Comparison of ENCODE assay signal across 18 cellular contexts in genomic region chr5:122779451-122779850, GRCh38. TPM values are rescaled to one million over a fixed set of nuclear protein-coding genes. Genes with fewer than 3 reads are reported as not detected.
A peak's percentile ranks its signal among the peaks of the same experiment; 100 is the strongest.
DNase-seq lines count a peak whose midpoint lies in the region; ATAC-seq and TF ChIP-seq lines count a peak whose summit lies in the region.
"Had no signal": no experiment of that assay in that cellular context is flagged by ENCODE, and none has a peak within 500 bp of the region (broad histone marks: within the 10 kb centered on the region; RNA-seq: fewer than 3 reads in every experiment).

No MANE protein-coding gene starts in this region.

- H3K9me3 Mint-ChIP-seq in Calu3 (ENCODE audit: low read depth, unreplicated experiment), result peaks cover 3% of the 10 kb centered on the region
- H3K9me3 Mint-ChIP-seq in IgD-negative memory B cell, result no peaks in the 10 kb centered on the region
- no peaks in the 10 kb centered on the region for H3K9me3 Mint-ChIP-seq in central memory CD8-positive, alpha-beta T cell
- H3K9me3 Mint-ChIP-seq in nephron, result peaks cover 13% of the 10 kb centered on the region

- DNase-seq in Calu3, result no peak
- DNase-seq in central memory CD8-positive, alpha-beta T cell (ENCODE audit: low spot score in 2 of 2), result no peak
- no peak for DNase-seq in retina
- no peak for DNase-seq in transverse colon
- no peak for DNase-seq in HuH-7.5 (ENCODE audit: low spot score)
- DNase-seq in RKO (ENCODE audit: low spot score), result no peak
- DNase-seq: ACHN, AML-193, Kasumi-1, NCI-H1105 treated with DMSO at 0.1 percent for 48 hours, NCI-H1694 treated with DMSO at 0.1 percent for 48 hours, NCI-H2107, NCI-H2227 treated with DMSO at 0.1 percent for 48 hours, NCI-H524 treated with DMSO at 0.1 percent for 48 hours had no signal

- H3K36me3 Mint-ChIP-seq in Calu3 (ENCODE audit: insufficient read depth, unreplicated experiment) (peaks cover 19% of the 10 kb centered on the region), IgD-negative memory B cell (peaks cover 16% of the 10 kb centered on the region), nephron (ENCODE audit: low read depth) (peaks cover 49% of the 10 kb centered on the region)
- peaks cover 23% of the 10 kb centered on the region for H3K36me3 Mint-ChIP-seq in central memory CD8-positive, alpha-beta T cell (ENCODE audit: insufficient read depth)

- no peak overlapping the region for H3K4me3 ChIP-seq in transverse colon

- no peaks in the 10 kb centered on the region for H3K36me3 ChIP-seq in transverse colon

- H3K4me1 Mint-ChIP-seq in Calu3 (ENCODE audit: low read depth, unreplicated experiment), result peaks cover 29% of the 10 kb centered on the region
- peaks cover 39 to 57% (median 46%) of the 10 kb centered on the region in 3 donors for H3K4me1 Mint-ChIP-seq in IgD-negative memory B cell
- peaks cover 48% of the 10 kb centered on the region for H3K4me1 Mint-ChIP-seq in central memory CD8-positive, alpha-beta T cell
- H3K4me1 Mint-ChIP-seq in nephron, result peaks cover 23% of the 10 kb centered on the region

- no TSS peak for BruUV-seq in Calu3 (replicated peaks; lab: Mats Ljungman, UMichigan)

- TF ChIP-seq CTCF in Calu3 (IDR thresholded peaks at IDR 0.05; ENCODE audit: unreplicated experiment) (no peak), nephron (IDR thresholded peaks at IDR 0.05; ENCODE audit: unreplicated experiment in 3 of 3) (no peak), transverse colon (IDR thresholded peaks at IDR 0.05) (no peak)

- intact Hi-C loops in Calu3 (cut with micrococcal nuclease; ENCODE audit: unreplicated experiment) (no loop called here), transverse colon (cut with DNase I; ENCODE audit: low total_unique reads) (no loop called here)

- peaks cover 6 to 37% (median 18%) of the 10 kb centered on the region in 4 donors for H3K4me1 ChIP-seq in transverse colon

- WGBS in transverse colon (ENCODE audit: low coverage in 1 of 2), 2 donors, result 73 to 75% methylated on average over 4 of the region's 4 CpGs

- H3K27me3 Mint-ChIP-seq in Calu3 (ENCODE audit: unreplicated experiment) (no peaks in the 10 kb centered on the region), IgD-negative memory B cell (no peaks in the 10 kb centered on the region), nephron (ENCODE audit: low read depth) (peaks cover 3% of the 10 kb centered on the region)
- H3K27me3 Mint-ChIP-seq in central memory CD8-positive, alpha-beta T cell, result no peaks in the 10 kb centered on the region

- H3K27me3 ChIP-seq in transverse colon, result no peaks in the 10 kb centered on the region

- CTCF ChIA-PET in Calu3 (lab: Charles Lee), result no interaction called here

- peak overlapping the region; percentile 39 for H3K27ac Mint-ChIP-seq in Calu3 (ENCODE audit: unreplicated experiment)
- H3K27ac Mint-ChIP-seq in IgD-negative memory B cell, result peak overlapping the region; percentile 29 to 92 (median 44)
- peak overlapping the region; percentile 74 for H3K27ac Mint-ChIP-seq in central memory CD8-positive, alpha-beta T cell (ENCODE audit: low read depth)
- H3K27ac Mint-ChIP-seq in nephron, result no peak overlapping the region

- H3K27ac ChIP-seq in transverse colon, result no peak overlapping the region

- no peak for TF ChIP-seq EP300 in transverse colon (IDR thresholded peaks at IDR 0.05; ENCODE audit: low read depth)

- in situ Hi-C loops in transverse colon (cut with MboI; ENCODE audit: low pct_ligation_motif_present in 1 of 4, low pct_unique_long_range_greater_than_20kb in 1 of 4, low sequenced_read_pairs in 3 of 4), result no loop called here

- H3K4me3 Mint-ChIP-seq in Calu3 (ENCODE audit: low read depth, unreplicated experiment), result no peak overlapping the region
- peak overlapping the region; percentile 59 to 96 (median 86) for H3K4me3 Mint-ChIP-seq in IgD-negative memory B cell
- no peak overlapping the region for H3K4me3 Mint-ChIP-seq in central memory CD8-positive, alpha-beta T cell
- H3K4me3 Mint-ChIP-seq in nephron, result peak overlapping the region in 2 of 3 experiments; percentile 3 to 26

- ATAC-seq in central memory CD8-positive, alpha-beta T cell (replicated peaks; ENCODE audit: extremely low read depth, poor library complexity, severe bottlenecking), result no peak
- ATAC-seq: Panc1, Right ventricle myocardium inferior had no signal

- no peaks in the 10 kb centered on the region for H3K9me3 ChIP-seq in transverse colon

- no peak for TF ChIP-seq POLR2A in transverse colon (IDR thresholded peaks at IDR 0.05)

RNA-seq across cellular contexts. Expression of gene SNX2, which starts 4.6 kb away (rescaled TPM):
- total RNA-seq in Calu3 (2022) (96.3 and 97.0 TPM in 2 replicates), transverse colon (100 to 1,000 TPM in 1 of 4 donors, 10 to 100 TPM in 3; 27.3 to 337 (median 69.6) TPM)
- 379 TPM for polyA plus RNA-seq in IgD-negative memory B cell

Comparison
In these comparisons a context has a peak if more than half of its experiments do, and no peak if none do; other contexts are left out.
1. H3K27ac Mint-ChIP-seq: peak in Calu3 (single experiment), IgD-negative memory B cell (3 of 3) and central memory CD8-positive, alpha-beta T cell (single experiment); none in nephron (0 of 3).
2. H3K4me3 Mint-ChIP-seq: peak in IgD-negative memory B cell (4 of 4) and nephron (2 of 3); none in Calu3 (single experiment) and central memory CD8-positive, alpha-beta T cell (single experiment).